9 cellular contexts compared by ENCODE assay signal in genomic region chr1:26959270-26959669, GRCh38. TPM values are rescaled to one million over a fixed set of nuclear protein-coding genes. Genes with fewer than 3 reads are reported as not detected.
DNase-seq lines count a peak whose midpoint lies in the region; TF ChIP-seq lines count a peak whose summit lies in the region.
"Had no signal": no experiment of that assay in that cellular context is flagged by ENCODE, and none has a peak within 500 bp of the region (broad histone marks: within the 10 kb centered on the region; RNA-seq: fewer than 3 reads in every experiment).

No MANE protein-coding gene starts in this region.

- no peaks in the 10 kb centered on the region for H4K20me1 ChIP-seq in DOHH2 (ENCODE audit: control insufficient read depth, insufficient read depth, low read depth, low read length)

- intact Hi-C loops in ovary (cut with DNase I): no loop called here

- H3K27me3 ChIP-seq in DOHH2 (ENCODE audit: control insufficient read depth, low read length) (peaks cover 23% of the 10 kb centered on the region), ovary (no peaks in the 10 kb centered on the region)

- H3K36me3 ChIP-seq in DOHH2 (ENCODE audit: control insufficient read depth, low read length) (no peaks in the 10 kb centered on the region), mesodermal cell (ENCODE audit: control insufficient read depth, insufficient read depth, low read length) (no peaks in the 10 kb centered on the region), ovary (no peaks in the 10 kb centered on the region)

- H3K27ac ChIP-seq in DOHH2 (ENCODE audit: low read depth, low read length) (no peak overlapping the region), mesodermal cell (ENCODE audit: low read depth, low read length, severe bottlenecking) (no peak overlapping the region), ovary (no peak overlapping the region)

- H3K4me3 ChIP-seq in DOHH2 (ENCODE audit: low read length) (peak overlapping the region; percentile 82), mesodermal cell (ENCODE audit: extremely low read depth, insufficient read depth, low read length, poor library complexity, severe bottlenecking) (peak overlapping the region; percentile 23), ovary (no peak overlapping the region)

- no peak for DNase-seq in activated naive CD8-positive, alpha-beta T cell treated with anti-CD3 and anti-CD28 coated beads for 36 hours
- DNase-seq in NCI-H1930 (lab: John Stamatoyannopoulos, UW) (no peak), ovary (no peak), erythroblast (lab: John Stamatoyannopoulos, UW) (no peak)
- DNase-seq: DMS153, NCI-H774 had no signal

- peak overlapping the region; percentile 66 for H3K4me3 Mint-ChIP-seq in activated naive CD8-positive, alpha-beta T cell treated with anti-CD3 and anti-CD28 coated beads for 36 hours

- peaks cover 3% of the 10 kb centered on the region for H3K36me3 Mint-ChIP-seq in activated naive CD8-positive, alpha-beta T cell treated with anti-CD3 and anti-CD28 coated beads for 36 hours

- TF ChIP-seq EP300 in ovary (IDR thresholded peaks at IDR 0.05): no peak

- H3K9me3 Mint-ChIP-seq in activated naive CD8-positive, alpha-beta T cell treated with anti-CD3 and anti-CD28 coated beads for 36 hours: peaks cover 1% of the 10 kb centered on the region

- WGBS in mesodermal cell (ENCODE audit: insufficient coverage in 2 of 2), 2 experiments: 28 to 42% methylated on average over 8 to 9 of the region's 13 CpGs
- 19 to 26% (median 20%) methylated on average over 13 of the region's 13 CpGs for WGBS in ovary, 3 donors

- H3K9me3 ChIP-seq in DOHH2 (ENCODE audit: control insufficient read depth, insufficient read depth, low read length) (no peaks in the 10 kb centered on the region), mesodermal cell (ENCODE audit: control insufficient read depth, low read length) (no peaks in the 10 kb centered on the region), ovary (no peaks in the 10 kb centered on the region)

- H3K9me2 ChIP-seq in DOHH2 (replicated peaks; ENCODE audit: control insufficient read depth, low read length): no peaks in the 10 kb centered on the region

- TF ChIP-seq POLR2A in ovary (IDR thresholded peaks at IDR 0.05): no peak
- TF ChIP-seq POLR2A in erythroblast (IDR thresholded peaks at IDR 0.05; ENCODE audit: low read length): no peak

- H3K27ac Mint-ChIP-seq in activated naive CD8-positive, alpha-beta T cell treated with anti-CD3 and anti-CD28 coated beads for 36 hours: no peak overlapping the region

- peaks cover 28% of the 10 kb centered on the region for H3K27me3 Mint-ChIP-seq in activated naive CD8-positive, alpha-beta T cell treated with anti-CD3 and anti-CD28 coated beads for 36 hours

- TF ChIP-seq CTCF in DOHH2 (IDR thresholded peaks at IDR 0.05; ENCODE audit: low read depth, low read length, poor library complexity, severe bottlenecking) (no peak), ovary (IDR thresholded peaks at IDR 0.05) (no peak)

- H3F3A ChIP-seq in DOHH2 (ENCODE audit: control insufficient read depth, insufficient read depth): peaks cover 15% of the 10 kb centered on the region

- H3K4me1 Mint-ChIP-seq in activated naive CD8-positive, alpha-beta T cell treated with anti-CD3 and anti-CD28 coated beads for 36 hours: peaks cover 4% of the 10 kb centered on the region

- H3K4me2 ChIP-seq in DOHH2 (ENCODE audit: low read length): peak overlapping the region; percentile 58

- H3K79me2 ChIP-seq in DOHH2 (ENCODE audit: control insufficient read depth, low read length): no peaks in the 10 kb centered on the region

- H3K4me1 ChIP-seq in DOHH2 (ENCODE audit: control insufficient read depth, low read length): peaks cover 16% of the 10 kb centered on the region
- no peaks in the 10 kb centered on the region for H3K4me1 ChIP-seq in mesodermal cell (ENCODE audit: control insufficient read depth, insufficient read depth, low read length, poor library complexity, severe bottlenecking)
- peaks cover 4% of the 10 kb centered on the region for H3K4me1 ChIP-seq in ovary (ENCODE audit: insufficient read depth)

RNA-seq across cellular contexts. Expression of gene KDF1, which starts 1.0 kb away (rescaled TPM):
- total RNA-seq in activated naive CD8-positive, alpha-beta T cell treated with anti-CD3 and anti-CD28 coated beads for 36 hours: under 1 TPM; 0.47 to 0.60 TPM
- polyA plus RNA-seq in mesodermal cell (2013, experiment 1 of 2): not detected
- not detected for polyA plus RNA-seq in mesodermal cell (2013, experiment 2 of 2)
- 10 to 100 TPM in 1 of 7 donors, 1 to 10 TPM in 1, under 1 TPM in 2, not detected in 3; 0.59 to 11.0 (median 0.84) TPM for total RNA-seq in ovary
- under 1 TPM in 1 of 2 donors, not detected in 1; 0.08 TPM for polyA plus RNA-seq in ovary

RNA-seq across cellular contexts. Expression of gene TRNP1, which starts 34.2 kb away (rescaled TPM):
- under 1 TPM; 0.40 to 0.64 TPM for total RNA-seq in activated naive CD8-positive, alpha-beta T cell treated with anti-CD3 and anti-CD28 coated beads for 36 hours
- polyA plus RNA-seq in mesodermal cell (2013, experiment 1 of 2): 11.3 TPM
- 9.1 TPM for polyA plus RNA-seq in mesodermal cell (2013, experiment 2 of 2)
- total RNA-seq in ovary: 10 to 100 TPM in 1 of 7 donors, 1 to 10 TPM in 3, under 1 TPM in 3; 0.25 to 23.8 (median 2.9) TPM
- polyA plus RNA-seq in ovary: 10 to 100 TPM in 1 of 2 donors, 1 to 10 TPM in 1; 4.2 to 18.0 TPM

RNA-seq across cellular contexts. Expression of gene NUDC, which starts 37.7 kb away (rescaled TPM):
- 100 to 1,000 TPM; 146 to 147 TPM for total RNA-seq in activated naive CD8-positive, alpha-beta T cell treated with anti-CD3 and anti-CD28 coated beads for 36 hours
- polyA plus RNA-seq in mesodermal cell (2013, experiment 1 of 2): 88.4 TPM
- polyA plus RNA-seq in mesodermal cell (2013, experiment 2 of 2): 75.7 TPM
- total RNA-seq in ovary: 10 to 100 TPM; 32.8 to 66.9 (median 57.1) TPM
- 10 to 100 TPM; 57.6 to 76.7 TPM for polyA plus RNA-seq in ovary

RNA-seq across cellular contexts. Expression of gene NR0B2, which starts 45.5 kb away (rescaled TPM):
- total RNA-seq in activated naive CD8-positive, alpha-beta T cell treated with anti-CD3 and anti-CD28 coated beads for 36 hours: not detected
- polyA plus RNA-seq in mesodermal cell (2013, experiment 1 of 2): not detected
- not detected for polyA plus RNA-seq in mesodermal cell (2013, experiment 2 of 2)
- under 1 TPM in 1 of 7 donors, not detected in 6; 0.18 TPM for total RNA-seq in ovary
- under 1 TPM in 1 of 2 donors, not detected in 1; 0.18 TPM for polyA plus RNA-seq in ovary
- total RNA-seq: renal cortical epithelial cell had no signal

RNA-seq across cellular contexts. Expression of gene TENT5B, which starts 53.4 kb away (rescaled TPM):
- not detected for total RNA-seq in activated naive CD8-positive, alpha-beta T cell treated with anti-CD3 and anti-CD28 coated beads for 36 hours
- polyA plus RNA-seq in mesodermal cell (2013, experiment 1 of 2): 8.0 TPM
- polyA plus RNA-seq in mesodermal cell (2013, experiment 2 of 2): 7.1 TPM
- 1 to 10 TPM in 6 of 7 donors, under 1 TPM in 1; 0.33 to 7.4 (median 2.3) TPM for total RNA-seq in ovary
- 1 to 10 TPM; 2.9 to 5.3 TPM for polyA plus RNA-seq in ovary
